Comparison of ENCODE assay signal across 38 cellular contexts in the genomic region with DNA sequence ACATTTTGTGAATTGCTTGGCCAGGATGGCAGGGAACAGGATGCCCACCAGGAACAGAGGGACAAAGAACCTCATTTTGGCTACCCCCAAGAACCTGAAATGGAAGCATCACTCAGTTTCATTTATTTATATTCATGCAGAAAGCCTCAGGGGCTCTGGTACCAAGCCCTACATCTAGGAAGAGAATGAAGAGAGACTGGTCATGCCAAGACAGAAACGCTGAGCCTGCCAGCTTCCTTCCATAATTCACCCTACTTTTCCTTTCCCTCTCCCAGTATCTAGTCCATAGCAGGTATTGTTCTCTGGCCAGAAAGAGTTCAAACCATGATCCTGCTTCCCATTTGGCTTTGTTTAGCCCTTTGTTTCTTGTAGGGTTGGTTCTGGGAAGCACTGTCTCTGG. TPM values are rescaled to one million over a fixed set of nuclear protein-coding genes. Genes with fewer than 3 reads are reported as not detected.
"Had no signal": no experiment of that assay in that cellular context is flagged by ENCODE, and none has a peak within 500 bp of the region (broad histone marks: within the 10 kb centered on the region; RNA-seq: fewer than 3 reads in every experiment).

A gene (minus strand): TSS at position 101 of the 400 bp plus-strand sequence. CDS start 26 bp downstream, at position 75.

- H3K9ac ChIP-seq: KMS-11 had no signal

- H3K4me3 ChIP-seq: MG63 had no signal

- H3K27ac ChIP-seq: KMS-11 had no signal

- H3K4me2 ChIP-seq: KMS-11 had no signal

- H3K9me3 ChIP-seq: MG63 had no signal

- DNase-seq: Karpas-422, Kasumi-1, KG1, MG63, MM.1S, MV-4-11, NCI-H1048, NCI-H1092, NCI-H1092 treated with DMSO at 0.1 percent for 48 hours, NCI-H1105, NCI-H1105 treated with DMSO at 0.1 percent for 48 hours, NCI-H1417, NCI-H1417 treated with DMSO at 0.1 percent for 48 hours, NCI-H1436, NCI-H1436 treated with DMSO at 0.1 percent for 48 hours, NCI-H146, NCI-H1694, NCI-H1694 treated with DMSO at 0.1 percent for 48 hours, NCI-H187, NCI-H187 treated with DMSO at 0.1 percent for 48 hours, NCI-H1930, NCI-H2029, NCI-H2029 treated with DMSO at 0.1 percent for 48 hours, NCI-H2081, NCI-H2081 treated with DMSO at 0.1 percent for 48 hours, NCI-H2107, NCI-H2171, NCI-H2171 treated with DMSO at 0.1 percent for 48 hours, NCI-H2227 treated with DMSO at 0.1 percent for 48 hours, NCI-H226, NCI-H345, NCI-H446, NCI-H446 treated with DMSO at 0.1 percent for 48 hours had no signal

- H3K36me3 ChIP-seq: MG63 had no signal

RNA-seq across cellular contexts. Expression of the gene that starts here (rescaled TPM):
- total RNA-seq: LHCN-M2, M059J, MCF 10A, NCI-H460 had no signal
